1 cellular context compared by ENCODE assay signal in genomic region chr1:43974443-43975248, GRCh38.
TF ChIP-seq lines count a peak whose summit lies in the region.

TSS of gene ATP6V0B (plus strand) at chr1:43974960. CDS start at chr1:43975041, 81 bp downstream.

TF ChIP-seq in HepG2, 621 proteins besides CTCF, POLR2A, EP300 and RAD21 (continued from another document and continues in another):
- TF ChIP-seq ZNF563 (CRISPR knock-in tag; IDR thresholded peaks at IDR 0.05) (peak; percentile 74; the same call in 1 of the 2 replicates), HDAC1 (CRISPR knock-in tag; IDR thresholded peaks at IDR 0.05) (peak; percentile 92), ERF (CRISPR knock-in tag; IDR thresholded peaks at IDR 0.05) (0 out of 2 replicates have a peak, but pooled peaks have one; percentile 34), MED13 (CRISPR knock-in tag; IDR thresholded peaks at IDR 0.05) (0 out of 2 replicates have a peak, but pooled peaks have one; percentile 37), RELA (CRISPR knock-in tag; IDR thresholded peaks at IDR 0.05) (peak; percentile 67; the same call in 1 of the 2 replicates), GABPA (IDR thresholded peaks at IDR 0.05; ENCODE audit: low read depth, low read length) (no peak), GABPA (CRISPR knock-in tag; IDR thresholded peaks at IDR 0.05; ENCODE audit: low read depth) (peak; percentile 78), ZNF280B (CRISPR knock-in tag; IDR thresholded peaks at IDR 0.05; ENCODE audit: borderline replicate concordance) (no peak), SPEN (CRISPR knock-in tag; IDR thresholded peaks at IDR 0.05; ENCODE audit: low read depth) (peak; percentile 78), ZNF781 (CRISPR knock-in tag; IDR thresholded peaks at IDR 0.05; ENCODE audit: borderline replicate concordance, not compliant biosample characterization) (no peak), NAIF1 (CRISPR knock-in tag; IDR thresholded peaks at IDR 0.05; ENCODE audit: borderline replicate concordance) (peak; percentile 84; the same call in 1 of the 2 replicates), TFE3 (CRISPR knock-in tag; IDR thresholded peaks at IDR 0.05) (peak; percentile 95), KDM1A (CRISPR knock-in tag; IDR thresholded peaks at IDR 0.05) (no peak), ZNF674 (CRISPR knock-in tag; IDR thresholded peaks at IDR 0.05; ENCODE audit: low read depth) (no peak; the same call in 1 of the 2 replicates), MXD4 (CRISPR knock-in tag; IDR thresholded peaks at IDR 0.05) (peak; percentile 84), MYPOP (CRISPR knock-in tag; IDR thresholded peaks at IDR 0.05) (peak; percentile 78), ZFP62 (CRISPR knock-in tag; IDR thresholded peaks at IDR 0.05) (no peak), PLSCR1 (CRISPR knock-in tag; IDR thresholded peaks at IDR 0.05; ENCODE audit: borderline replicate concordance) (no peak; the same call in 1 of the 2 replicates), ZNF768 (CRISPR knock-in tag; IDR thresholded peaks at IDR 0.05) (no peak), ZNF335 (CRISPR knock-in tag; IDR thresholded peaks at IDR 0.05) (peak; percentile 98), GLI4 (CRISPR knock-in tag; IDR thresholded peaks at IDR 0.05; ENCODE audit: borderline replicate concordance) (no peak), SIX4 (CRISPR knock-in tag; IDR thresholded peaks at IDR 0.05) (no peak), NFATC3 (CRISPR knock-in tag; IDR thresholded peaks at IDR 0.05) (no peak), ZNF740 (CRISPR knock-in tag; IDR thresholded peaks at IDR 0.05) (no peak), ZNF713 (CRISPR knock-in tag; IDR thresholded peaks at IDR 0.05) (no peak), CHD2 (IDR thresholded peaks at IDR 0.05; ENCODE audit: low read depth, low read length) (0 out of 2 replicates have a peak, but pooled peaks have one; percentile 5), ZNF746 (CRISPR knock-in tag; IDR thresholded peaks at IDR 0.05) (no peak; the same call in 1 of the 2 replicates), SAFB2 (CRISPR knock-in tag; IDR thresholded peaks at IDR 0.05; ENCODE audit: borderline replicate concordance, low read depth) (no peak; the same call in 1 of the 2 replicates), ZNF790 (CRISPR knock-in tag; IDR thresholded peaks at IDR 0.05; ENCODE audit: borderline replicate concordance) (no peak), ZNF431 (CRISPR knock-in tag; IDR thresholded peaks at IDR 0.05; ENCODE audit: borderline replicate concordance, low read depth) (peak; percentile 80; the same call in 1 of the 2 replicates), ATF1 (CRISPR knock-in tag; IDR thresholded peaks at IDR 0.05) (no peak), ZNF142 (CRISPR knock-in tag; IDR thresholded peaks at IDR 0.05) (peak; percentile 33), THAP8 (CRISPR knock-in tag; IDR thresholded peaks at IDR 0.05; ENCODE audit: borderline replicate concordance) (peak; percentile 85; the same call in 1 of the 2 replicates), SP5 (CRISPR knock-in tag; IDR thresholded peaks at IDR 0.05; ENCODE audit: borderline replicate concordance, low read depth) (no peak; the same call in 1 of the 2 replicates), PHF21A (CRISPR knock-in tag; IDR thresholded peaks at IDR 0.05) (peak; percentile 75; the same call in 1 of the 2 replicates), ZNF17 (CRISPR knock-in tag; IDR thresholded peaks at IDR 0.05) (no peak), CEBPB (IDR thresholded peaks at IDR 0.05; ENCODE audit: borderline replicate concordance, low read depth, low read length) (no peak), PAWR (CRISPR knock-in tag; IDR thresholded peaks at IDR 0.05; ENCODE audit: borderline replicate concordance) (no peak), ZNF326 (CRISPR knock-in tag; IDR thresholded peaks at IDR 0.05; ENCODE audit: borderline replicate concordance) (no peak), ZBTB46 (CRISPR knock-in tag; IDR thresholded peaks at IDR 0.05; ENCODE audit: borderline replicate concordance) (no peak), ZNF879 (CRISPR knock-in tag; IDR thresholded peaks at IDR 0.05) (no peak), ZNF225 (CRISPR knock-in tag; IDR thresholded peaks at IDR 0.05) (peak; percentile 81; the same call in 1 of the 2 replicates), NRL (CRISPR knock-in tag; IDR thresholded peaks at IDR 0.05; ENCODE audit: borderline replicate concordance) (peak; percentile 85), ELF3 (CRISPR knock-in tag; IDR thresholded peaks at IDR 0.05) (peak; percentile 39; the same call in 1 of the 2 replicates), RAD51 (IDR thresholded peaks at IDR 0.05; ENCODE audit: borderline replicate concordance) (peak; percentile 99), MLX (CRISPR knock-in tag; IDR thresholded peaks at IDR 0.05) (no peak; the same call in 1 of the 2 replicates), SAP130 (CRISPR knock-in tag; IDR thresholded peaks at IDR 0.05; ENCODE audit: low read depth) (peak; percentile 96), ZNF446 (CRISPR knock-in tag; IDR thresholded peaks at IDR 0.05) (no peak), ZNF143 (CRISPR knock-in tag; IDR thresholded peaks at IDR 0.05) (peak; percentile 97), ATM (IDR thresholded peaks at IDR 0.05; ENCODE audit: borderline replicate concordance) (no peak), ZXDC (CRISPR knock-in tag; IDR thresholded peaks at IDR 0.05) (peak; percentile 86), ZNF607 (CRISPR knock-in tag; IDR thresholded peaks at IDR 0.05; ENCODE audit: borderline replicate concordance) (peak; percentile 92; the same call in 1 of the 2 replicates)
